In the genomic region with DNA sequence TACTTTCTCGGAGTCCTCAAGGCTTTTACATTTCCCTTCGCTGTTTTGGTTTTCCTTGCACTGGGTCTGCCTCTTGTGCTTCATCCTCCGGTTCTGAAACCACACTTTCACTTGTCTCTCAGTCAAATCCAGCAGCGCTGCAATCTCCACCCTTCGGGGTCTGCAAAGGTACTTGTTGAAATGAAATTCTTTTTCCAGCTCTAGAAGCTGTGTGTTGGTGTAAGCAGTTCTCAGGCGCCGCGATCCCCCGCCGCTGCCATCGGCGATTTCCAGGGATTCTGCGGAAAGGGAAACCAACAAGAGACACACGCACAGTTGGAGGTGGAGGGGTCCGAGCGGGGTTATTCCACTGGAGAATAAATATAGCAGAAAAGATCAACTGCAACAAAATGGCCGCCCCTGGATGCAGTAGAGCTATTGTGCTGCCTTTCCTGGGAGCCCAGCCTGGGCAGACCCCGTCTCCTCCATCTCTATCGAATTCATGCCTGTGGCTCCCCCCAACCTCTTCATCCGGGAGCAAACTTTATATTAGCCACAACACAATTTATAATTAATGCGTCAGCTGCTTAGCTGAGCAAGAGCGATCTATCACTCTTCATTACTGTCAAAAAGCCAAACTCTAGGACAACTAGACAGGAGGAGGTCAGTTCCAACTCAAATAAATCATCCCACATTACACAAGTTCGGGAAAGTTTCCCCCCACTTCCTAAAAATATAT, we compare ENCODE assay signal across 13 cellular contexts. TPM values are rescaled to one million over a fixed set of nuclear protein-coding genes. Genes with fewer than 3 reads are reported as not detected.
DNase-seq lines count a peak whose midpoint lies in the region; ATAC-seq and TF ChIP-seq lines count a peak whose summit lies in the region.
"Had no signal": no experiment of that assay in that cellular context is flagged by ENCODE, and none has a peak within 500 bp of the region (broad histone marks: within the 10 kb centered on the region; RNA-seq: fewer than 3 reads in every experiment).

No MANE protein-coding gene starts in this region.

- intact Hi-C loops in psoas muscle (cut with DNase I): no loop called here
- intact Hi-C loops in tibial artery (cut with DNase I; ENCODE audit: low total_unique reads): no loop called here

- H3K79me2 ChIP-seq in Karpas-422 (ENCODE audit: low read length): peaks cover 15% of the 10 kb centered on the region

- peaks cover 100% of the 10 kb centered on the region for H3K27me3 ChIP-seq in H7 (ENCODE audit: control insufficient read depth, insufficient read depth, low read length)
- no peaks in the 10 kb centered on the region for H3K27me3 ChIP-seq in psoas muscle (ENCODE audit: insufficient read depth in 3 of 3, low read length in 2 of 3)
- no peaks in the 10 kb centered on the region for H3K27me3 ChIP-seq in Karpas-422 (ENCODE audit: low read length)
- no peaks in the 10 kb centered on the region for H3K27me3 ChIP-seq in tibial artery
- H3K27me3 ChIP-seq: gastrocnemius medialis, ovary had no signal

- H3K9me2 ChIP-seq in Karpas-422 (replicated peaks; ENCODE audit: insufficient read depth, low read length): no peaks in the 10 kb centered on the region

- H3K9me3 ChIP-seq in iPS-18c (ENCODE audit: control insufficient read depth, insufficient read depth, low read length) (peaks cover 2% of the 10 kb centered on the region), psoas muscle (no peaks in the 10 kb centered on the region), Karpas-422 (ENCODE audit: low read length) (no peaks in the 10 kb centered on the region), tibial artery (no peaks in the 10 kb centered on the region)
- H3K9me3 ChIP-seq: gastrocnemius medialis, ovary had no signal

- peaks cover 40 to 62% of the 10 kb centered on the region in 2 donors for H3K27me3 Mint-ChIP-seq in natural killer cell treated with Interleukin-12 subunit alpha and Interleukin-12 subunit beta and Interleukin-15 and Interleukin-18, amount 100 ng/mL, for 72 hours

- ATAC-seq in psoas muscle (no peak), GM21360 (IDR thresholded peaks at IDR 0.05; ENCODE audit: unreplicated experiment) (no peak)
- no peak for ATAC-seq in natural killer cell treated with Interleukin-12 subunit alpha and Interleukin-12 subunit beta and Interleukin-15 and Interleukin-18, amount 100 ng/mL, for 72 hours
- ATAC-seq: gastrocnemius medialis had no signal

- H3K9ac ChIP-seq in Karpas-422 (ENCODE audit: low read length): no peak overlapping the region

- WGBS in psoas muscle, 3 donors: 66 to 72% (median 71%) methylated on average over 23 of the region's 23 CpGs

- DNase-seq in H7 (peak; percentile 52), astrocyte of the hippocampus (ENCODE audit: low read depth, low spot score) (peak; percentile 23), psoas muscle (no peak), Karpas-422 (no peak), tibial artery (no peak)
- no peak for DNase-seq in natural killer cell treated with Interleukin-12 subunit alpha and Interleukin-12 subunit beta and Interleukin-15 and Interleukin-18, amount 100 ng/mL, for 72 hours (ENCODE audit: low spot score)
- DNase-seq: activated naive CD8-positive, alpha-beta T cell treated with anti-CD3 and anti-CD28 coated beads for 36 hours; CD4-positive, alpha-beta memory T cell; gastrocnemius medialis; NCI-H2227 treated with DMSO at 0.1 percent for 48 hours had no signal

- H3K4me1 Mint-ChIP-seq in natural killer cell treated with Interleukin-12 subunit alpha and Interleukin-12 subunit beta and Interleukin-15 and Interleukin-18, amount 100 ng/mL, for 72 hours (ENCODE audit: low read depth in 2 of 2): peaks cover 28 to 40% of the 10 kb centered on the region in 2 donors

- H3K4me3 ChIP-seq in H7 (ENCODE audit: insufficient read depth, low read depth, low read length) (no peak overlapping the region), iPS-18c (ENCODE audit: insufficient read depth, low read depth, low read length) (peak overlapping the region; percentile 36; the same call in 1 of the 2 replicates), psoas muscle (peak overlapping the region; percentile 53), Karpas-422 (ENCODE audit: low read length) (no peak overlapping the region), tibial artery (peak overlapping the region in 1 of 2 donors; percentile 19)
- H3K4me3 ChIP-seq: ovary had no signal

- no peak overlapping the region for H3K27ac Mint-ChIP-seq in natural killer cell treated with Interleukin-12 subunit alpha and Interleukin-12 subunit beta and Interleukin-15 and Interleukin-18, amount 100 ng/mL, for 72 hours
- H3K27ac Mint-ChIP-seq: activated naive CD8-positive, alpha-beta T cell treated with anti-CD3 and anti-CD28 coated beads for 36 hours had no signal

- no peaks in the 10 kb centered on the region for H3K9me3 Mint-ChIP-seq in natural killer cell treated with Interleukin-12 subunit alpha and Interleukin-12 subunit beta and Interleukin-15 and Interleukin-18, amount 100 ng/mL, for 72 hours
- H3K9me3 Mint-ChIP-seq: activated naive CD8-positive, alpha-beta T cell treated with anti-CD3 and anti-CD28 coated beads for 36 hours had no signal

- no peak overlapping the region for H2AFZ ChIP-seq in Karpas-422 (ENCODE audit: low read length)

- H3K27ac ChIP-seq in psoas muscle (peak overlapping the region; percentile 65), Karpas-422 (ENCODE audit: low read length) (no peak overlapping the region), tibial artery (no peak overlapping the region)

- no peak overlapping the region for H3K4me2 ChIP-seq in Karpas-422 (ENCODE audit: low read depth, low read length, poor library complexity, severe bottlenecking)

- H3K36me3 Mint-ChIP-seq in natural killer cell treated with Interleukin-12 subunit alpha and Interleukin-12 subunit beta and Interleukin-15 and Interleukin-18, amount 100 ng/mL, for 72 hours: peaks cover 20% of the 10 kb centered on the region

- 0 out of 2 replicates have a peak, but pooled peaks cover 8% of the 10 kb centered on the region for H4K20me1 ChIP-seq in Karpas-422 (ENCODE audit: insufficient read depth, low read depth, low read length)

- H3K4me1 ChIP-seq in psoas muscle (peaks cover 21% of the 10 kb centered on the region), Karpas-422 (ENCODE audit: low read length) (peaks cover 11% of the 10 kb centered on the region), tibial artery (peaks cover 0 to 34% (median 22%) of the 10 kb centered on the region in 4 donors)

- TF ChIP-seq CTCF in psoas muscle (IDR thresholded peaks at IDR 0.05) (no peak), tibial artery (IDR thresholded peaks at IDR 0.05) (no peak)

- H3K36me3 ChIP-seq in H7 (replicated peaks; ENCODE audit: control insufficient read depth, insufficient read depth, low read length) (no peaks in the 10 kb centered on the region), psoas muscle (ENCODE audit: insufficient read depth in 1 of 2, low read depth in 1 of 2) (peaks cover 0 to 18% of the 10 kb centered on the region in 2 donors), Karpas-422 (ENCODE audit: insufficient read depth, low read length) (no peaks in the 10 kb centered on the region), tibial artery (no peaks in the 10 kb centered on the region)
- H3K36me3 ChIP-seq: gastrocnemius medialis, ovary had no signal

- no peak overlapping the region for H3K4me3 Mint-ChIP-seq in natural killer cell treated with Interleukin-12 subunit alpha and Interleukin-12 subunit beta and Interleukin-15 and Interleukin-18, amount 100 ng/mL, for 72 hours

RNA-seq across cellular contexts. Expression of gene HOXA2, which starts 1.1 kb away (rescaled TPM):
- not detected in 2 replicates for total RNA-seq in H7 (2014; rRNA removed; shearing (Covaris generic))
- total RNA-seq in psoas muscle: 1 to 10 TPM in 1 of 4 donors, under 1 TPM in 3; 0.17 to 1.1 (median 0.53) TPM
- polyA plus RNA-seq in psoas muscle: under 1 TPM; 0.23 to 0.42 (median 0.29) TPM
- total RNA-seq in Karpas-422 (2014; rRNA removed; shearing (Covaris generic); ENCODE audit: low replicate concordance): 0.41 and 0.47 TPM in 2 replicates
- not detected for total RNA-seq in natural killer cell treated with Interleukin-12 subunit alpha and Interleukin-12 subunit beta and Interleukin-15 and Interleukin-18, amount 100 ng/mL, for 72 hours
- total RNA-seq: activated naive CD8-positive, alpha-beta T cell treated with anti-CD3 and anti-CD28 coated beads for 36 hours; CD4-positive, alpha-beta memory T cell had no signal
- polyA plus RNA-seq: CD4-positive, alpha-beta memory T cell had no signal

RNA-seq across cellular contexts. Expression of gene HOXA1, which starts 5.5 kb away (rescaled TPM):
- total RNA-seq in H7 (2014; rRNA removed; shearing (Covaris generic)): 0.10 TPM in 1 of 2 replicates, not detected in the other
- total RNA-seq in psoas muscle: under 1 TPM in 2 of 4 donors, not detected in 2; 0.17 to 0.21 TPM
- under 1 TPM; 0.03 to 0.22 (median 0.22) TPM for polyA plus RNA-seq in psoas muscle
- 4.1 and 4.4 TPM in 2 replicates for total RNA-seq in Karpas-422 (2014; rRNA removed; shearing (Covaris generic); ENCODE audit: low replicate concordance)
- under 1 TPM; 0.36 to 0.78 TPM for total RNA-seq in natural killer cell treated with Interleukin-12 subunit alpha and Interleukin-12 subunit beta and Interleukin-15 and Interleukin-18, amount 100 ng/mL, for 72 hours

RNA-seq across cellular contexts. Expression of gene HOXA4, which starts 29.2 kb away (rescaled TPM):
- not detected in 2 replicates for total RNA-seq in H7 (2014; rRNA removed; shearing (Covaris generic))
- total RNA-seq in psoas muscle: 10 to 100 TPM in 2 of 4 donors, 1 to 10 TPM in 2; 7.2 to 11.5 (median 9.1) TPM
- polyA plus RNA-seq in psoas muscle: 10 to 100 TPM in 2 of 3 donors, 1 to 10 TPM in 1; 6.8 to 20.8 (median 12.5) TPM
- total RNA-seq in Karpas-422 (2014; rRNA removed; shearing (Covaris generic); ENCODE audit: low replicate concordance): 0.79 TPM in 1 of 2 replicates, not detected in the other
- under 1 TPM in 1 of 2 donors, not detected in 1; 0.55 TPM for total RNA-seq in natural killer cell treated with Interleukin-12 subunit alpha and Interleukin-12 subunit beta and Interleukin-15 and Interleukin-18, amount 100 ng/mL, for 72 hours
- total RNA-seq: activated naive CD8-positive, alpha-beta T cell treated with anti-CD3 and anti-CD28 coated beads for 36 hours had no signal

RNA-seq across cellular contexts. Expression of gene HOXA5, which starts 42.1 kb away (rescaled TPM):
- total RNA-seq in H7 (2014; rRNA removed; shearing (Covaris generic)): not detected in 2 replicates
- total RNA-seq in psoas muscle: 10 to 100 TPM in 1 of 4 donors, 1 to 10 TPM in 3; 4.7 to 18.8 (median 8.1) TPM
- 1 to 10 TPM; 2.6 to 7.6 (median 4.6) TPM for polyA plus RNA-seq in psoas muscle
- total RNA-seq in Karpas-422 (2014; rRNA removed; shearing (Covaris generic); ENCODE audit: low replicate concordance): 3.6 and 4.1 TPM in 2 replicates
- under 1 TPM; 0.33 to 0.64 TPM for total RNA-seq in natural killer cell treated with Interleukin-12 subunit alpha and Interleukin-12 subunit beta and Interleukin-15 and Interleukin-18, amount 100 ng/mL, for 72 hours
- total RNA-seq: activated naive CD8-positive, alpha-beta T cell treated with anti-CD3 and anti-CD28 coated beads for 36 hours; CD4-positive, alpha-beta memory T cell had no signal
- polyA plus RNA-seq: CD4-positive, alpha-beta memory T cell had no signal

RNA-seq across cellular contexts. Expression of gene HOXA6, which starts 46.2 kb away (rescaled TPM):
- not detected in 2 replicates for total RNA-seq in H7 (2014; rRNA removed; shearing (Covaris generic))
- 1 to 10 TPM; 2.5 to 3.7 (median 3.1) TPM for total RNA-seq in psoas muscle
- polyA plus RNA-seq in psoas muscle: 1 to 10 TPM in 2 of 3 donors, under 1 TPM in 1; 0.64 to 3.2 (median 1.5) TPM
- 3.4 and 8.4 TPM in 2 replicates for total RNA-seq in Karpas-422 (2014; rRNA removed; shearing (Covaris generic); ENCODE audit: low replicate concordance)
- under 1 TPM in 1 of 2 donors, not detected in 1; 0.81 TPM for total RNA-seq in natural killer cell treated with Interleukin-12 subunit alpha and Interleukin-12 subunit beta and Interleukin-15 and Interleukin-18, amount 100 ng/mL, for 72 hours
- total RNA-seq: activated naive CD8-positive, alpha-beta T cell treated with anti-CD3 and anti-CD28 coated beads for 36 hours; CD4-positive, alpha-beta memory T cell had no signal
- polyA plus RNA-seq: CD4-positive, alpha-beta memory T cell had no signal

Comparison
In these comparisons a context has a peak if more than half of its experiments do, and no peak if none do; other contexts are left out.
1. DNase-seq: peak in H7 (single experiment) and astrocyte of the hippocampus (single experiment); none in psoas muscle (0 of 2), Karpas-422 (single experiment), natural killer cell treated with Interleukin-12 subunit alpha and Interleukin-12 subunit beta and Interleukin-15 and Interleukin-18, amount 100 ng/mL, for 72 hours (single experiment) and tibial artery (0 of 2).
2. H3K4me3 ChIP-seq: peak in iPS-18c (single experiment) and psoas muscle (single experiment); none in H7 (single experiment) and Karpas-422 (single experiment).